23 cellular contexts compared by ENCODE assay signal in genomic region chr2:212721026-212721451, GRCh38.
DNase-seq lines count a peak whose midpoint lies in the region; ATAC-seq, FAIRE-seq and TF ChIP-seq lines count a peak whose summit lies in the region.
"Had no signal": no experiment of that assay in that cellular context is flagged by ENCODE, and none has a peak within 500 bp of the region (broad histone marks: within the 10 kb centered on the region; RNA-seq: fewer than 3 reads in every experiment).

No MANE protein-coding gene starts in this region.

- 67% methylated on average over 3 of the region's 38 CpGs for WGBS in right lobe of liver (ENCODE audit: insufficient coverage, low coverage, low lambda C conversion rate, missing lambda C conversion rate)
- WGBS in HepG2 (ENCODE audit: low lambda C conversion rate): 82% methylated on average over 14 of the region's 38 CpGs

- no peaks in the 10 kb centered on the region for H3K27me3 ChIP-seq in right lobe of liver
- no peaks in the 10 kb centered on the region for H3K27me3 ChIP-seq in HepG2 (ENCODE audit: control insufficient read depth in 1 of 2, insufficient read depth in 2 of 2, low read length in 2 of 2)

- H3K9me3 ChIP-seq in right lobe of liver: no peaks in the 10 kb centered on the region
- H3K9me3 ChIP-seq in HepG2 (ENCODE audit: low read length): peaks cover 10% of the 10 kb centered on the region; the same call in 1 of the 2 replicates
- H3K9me3 ChIP-seq: A549 had no signal

- H3K9me3 Mint-ChIP-seq in osteocyte (ENCODE audit: unreplicated experiment) (no peaks in the 10 kb centered on the region), type B pancreatic cell (peaks cover 4% of the 10 kb centered on the region)

- H3K27ac ChIP-seq in right lobe of liver (no peak overlapping the region), HepG2 (ENCODE audit: extremely low read length, insufficient read depth, low read length) (no peak overlapping the region)
- H3K27ac ChIP-seq: 22Rv1, A549, C4-2B had no signal

- in situ Hi-C loops in HepG2 (cut with HindIII; ENCODE audit: extremely low pct_ligation_motif_present, low pct_unique_long_range_greater_than_20kb): no loop called here

- H4K20me1 ChIP-seq in HepG2 (ENCODE audit: insufficient read depth, low read length): no peaks in the 10 kb centered on the region

- CTCF ChIA-PET in HepG2 (lab: Yijun Ruan, JAX; ENCODE audit: low intra/inter-chr PET ratio, low total read pairs): no interaction called here

- H3K4me2 ChIP-seq in HepG2 (ENCODE audit: low read depth, low read length): no peak overlapping the region
- H3K4me2 ChIP-seq: A549, GM23338 had no signal

- peak; percentile 13 for DNase-seq in activated CD8-positive, alpha-beta memory T cell treated with anti-CD3 and anti-CD28 coated beads, Interleukin-2, amount 50 U/mL, for 4 hours
- DNase-seq in activated CD8-positive, alpha-beta memory T cell treated with anti-CD3 and anti-CD28 coated beads, Interleukin-2, amount 50 U/mL, for 48 hours: no peak
- peak in 2 of 3 donors; percentile 42 to 46 for DNase-seq in right lobe of liver
- no peak for DNase-seq in HepG2 (ENCODE audit: low spot score)
- DNase-seq in osteocyte (ENCODE audit: extremely low spot score, unreplicated experiment): peak; percentile 83
- peak; percentile 67 for DNase-seq in type B pancreatic cell (ENCODE audit: extremely low spot score, unreplicated experiment)
- DNase-seq in DMS114 treated with DMSO at 0.1 percent for 48 hours (lab: John Stamatoyannopoulos, UW; ENCODE audit: unreplicated experiment): no peak
- DNase-seq: AML-193; Caco-2; CD4-positive, alpha-beta T cell; DMS153; DMS79; GDM1; HCEC 1CT had no signal

- H2AFZ ChIP-seq in HepG2 (ENCODE audit: low read length): no peak overlapping the region
- H2AFZ ChIP-seq: GM23338 had no signal

- H3K4me1 Mint-ChIP-seq in osteocyte (ENCODE audit: unreplicated experiment) (no peaks in the 10 kb centered on the region), type B pancreatic cell (ENCODE audit: unreplicated experiment) (peaks cover 3% of the 10 kb centered on the region)

- TF ChIP-seq POLR2A in right lobe of liver (IDR thresholded peaks at IDR 0.05) (no peak), HepG2 (IDR thresholded peaks at IDR 0.05; ENCODE audit: insufficient read depth in 1 of 2, low read depth in 2 of 2, low read length in 2 of 2) (no peak)

- TF ChIP-seq CTCF in right lobe of liver (IDR thresholded peaks at IDR 0.05) (no peak), HepG2 (CRISPR knock-in tag; IDR thresholded peaks at IDR 0.05) (no peak), osteocyte (IDR thresholded peaks at IDR 0.05) (no peak), type B pancreatic cell (conservative IDR thresholded peaks at IDR 0.05) (no peak)

- no peaks in the 10 kb centered on the region for H3K4me1 ChIP-seq in right lobe of liver
- H3K4me1 ChIP-seq in HepG2 (ENCODE audit: insufficient read depth, low read length): no peaks in the 10 kb centered on the region
- H3K4me1 ChIP-seq: A549, Caco-2 had no signal

- no TSS peak for BruUV-seq in HepG2 (replicated peaks; lab: Mats Ljungman, UMichigan)

- no peaks in the 10 kb centered on the region for H3K79me2 ChIP-seq in HepG2 (ENCODE audit: insufficient read depth, low read length)

- no peak overlapping the region for H3K9ac ChIP-seq in HepG2 (ENCODE audit: insufficient read depth, low read depth, low read length)

- H3K36me3 ChIP-seq in right lobe of liver: no peaks in the 10 kb centered on the region
- no peaks in the 10 kb centered on the region for H3K36me3 ChIP-seq in HepG2 (replicated peaks in 1 of 2; ENCODE audit: control insufficient read depth in 1 of 2, insufficient read depth in 2 of 2, low read length in 2 of 2)

- H3K27ac Mint-ChIP-seq in osteocyte (ENCODE audit: unreplicated experiment) (no peak overlapping the region), type B pancreatic cell (no peak overlapping the region)
- H3K27ac Mint-ChIP-seq: CD4-positive, alpha-beta T cell; GM23338 had no signal

- POLR2A ChIA-PET in HepG2 (lab: Yijun Ruan, JAX): no interaction called here

- H3K27me3 Mint-ChIP-seq in osteocyte (ENCODE audit: unreplicated experiment) (peaks cover 2% of the 10 kb centered on the region), type B pancreatic cell (no peaks in the 10 kb centered on the region)
- H3K27me3 Mint-ChIP-seq: CD4-positive, alpha-beta T cell had no signal

- ATAC-seq in right lobe of liver (peak in 1 of 4 donors; percentile 35), HepG2 (no peak; the same call in 2 of the 3 replicates), GM21619 (IDR thresholded peaks at IDR 0.05; ENCODE audit: unreplicated experiment) (no peak)
- ATAC-seq: A549, GM23338 had no signal

- no peak overlapping the region for H3K4me3 ChIP-seq in right lobe of liver
- H3K4me3 ChIP-seq in HepG2 (replicated peaks in 1 of 3; ENCODE audit: insufficient read depth in 1 of 3, low read depth in 2 of 3, low read length in 3 of 3): no peak overlapping the region
- H3K4me3 ChIP-seq: A549, GM23338 had no signal

- no peak for TF ChIP-seq EP300 in HepG2 (IDR thresholded peaks at IDR 0.05; ENCODE audit: low read depth in 2 of 2, low read length in 2 of 2)
- TF ChIP-seq EP300 in HepG2 (CRISPR knock-in tag; IDR thresholded peaks at IDR 0.05; ENCODE audit: borderline replicate concordance): no peak

- no peaks in the 10 kb centered on the region for H3K36me3 Mint-ChIP-seq in osteocyte (ENCODE audit: unreplicated experiment)
- H3K36me3 Mint-ChIP-seq in type B pancreatic cell: no peaks in the 10 kb centered on the region

- intact Hi-C loops in right lobe of liver (cut with DNase I): no loop called here
- intact Hi-C loops in HepG2 (cut with micrococcal nuclease; ENCODE audit: unreplicated experiment): no loop called here

- no peak for TF ChIP-seq RAD21 in HepG2 (CRISPR knock-in tag; IDR thresholded peaks at IDR 0.05)

- H3K4me3 Mint-ChIP-seq in osteocyte (ENCODE audit: unreplicated experiment) (no peak overlapping the region), type B pancreatic cell (no peak overlapping the region)
- H3K4me3 Mint-ChIP-seq: CD4-positive, alpha-beta T cell; GM23338 had no signal

- FAIRE-seq in HepG2 (lab: Jason Lieb, UNC): no peak
- FAIRE-seq: A549, D721Med, GM12892, GM18507, H54 had no signal

TF ChIP-seq in HepG2, 621 proteins besides CTCF, POLR2A, EP300 and RAD21:
- no peak for TF ChIP-seq MIXL1 (CRISPR knock-in tag; IDR thresholded peaks at IDR 0.05)
- no peak for TF ChIP-seq TRIM22 (IDR thresholded peaks at IDR 0.05)
- TF ChIP-seq ZNF460 (CRISPR knock-in tag; IDR thresholded peaks at IDR 0.05; ENCODE audit: borderline replicate concordance): no peak
- TF ChIP-seq HNF1B (CRISPR knock-in tag; IDR thresholded peaks at IDR 0.05): no peak
- TF ChIP-seq TBL1XR1 (IDR thresholded peaks at IDR 0.05; ENCODE audit: borderline replicate concordance, low read length, partially characterized antibody): no peak
- TF ChIP-seq ZNF430 (CRISPR knock-in tag; IDR thresholded peaks at IDR 0.05): no peak
- TF ChIP-seq MXD1 (CRISPR knock-in tag; IDR thresholded peaks at IDR 0.05): no peak
- TF ChIP-seq ZBTB1 (CRISPR knock-in tag; IDR thresholded peaks at IDR 0.05; ENCODE audit: borderline replicate concordance): no peak
- TF ChIP-seq GATAD1 (CRISPR knock-in tag; IDR thresholded peaks at IDR 0.05): no peak
- no peak for TF ChIP-seq ELF3 (CRISPR knock-in tag; IDR thresholded peaks at IDR 0.05)
- TF ChIP-seq ZNF605 (CRISPR knock-in tag; IDR thresholded peaks at IDR 0.05): no peak
- TF ChIP-seq KLF16 (CRISPR knock-in tag; IDR thresholded peaks at IDR 0.05): no peak
- no peak for TF ChIP-seq HINFP (CRISPR knock-in tag; IDR thresholded peaks at IDR 0.05; ENCODE audit: low read depth)

Comparison
In these comparisons a context has a peak if more than half of its experiments do, and no peak if none do; other contexts are left out.
1. DNase-seq: peak in activated CD8-positive, alpha-beta memory T cell treated with anti-CD3 and anti-CD28 coated beads, Interleukin-2, amount 50 U/mL, for 4 hours (single experiment), right lobe of liver (2 of 3), osteocyte (single experiment) and type B pancreatic cell (single experiment); none in activated CD8-positive, alpha-beta memory T cell treated with anti-CD3 and anti-CD28 coated beads, Interleukin-2, amount 50 U/mL, for 48 hours (single experiment), HepG2 (single experiment) and DMS114 treated with DMSO at 0.1 percent for 48 hours (single experiment).